1 cellular context compared by ENCODE assay signal in the genomic region with DNA sequence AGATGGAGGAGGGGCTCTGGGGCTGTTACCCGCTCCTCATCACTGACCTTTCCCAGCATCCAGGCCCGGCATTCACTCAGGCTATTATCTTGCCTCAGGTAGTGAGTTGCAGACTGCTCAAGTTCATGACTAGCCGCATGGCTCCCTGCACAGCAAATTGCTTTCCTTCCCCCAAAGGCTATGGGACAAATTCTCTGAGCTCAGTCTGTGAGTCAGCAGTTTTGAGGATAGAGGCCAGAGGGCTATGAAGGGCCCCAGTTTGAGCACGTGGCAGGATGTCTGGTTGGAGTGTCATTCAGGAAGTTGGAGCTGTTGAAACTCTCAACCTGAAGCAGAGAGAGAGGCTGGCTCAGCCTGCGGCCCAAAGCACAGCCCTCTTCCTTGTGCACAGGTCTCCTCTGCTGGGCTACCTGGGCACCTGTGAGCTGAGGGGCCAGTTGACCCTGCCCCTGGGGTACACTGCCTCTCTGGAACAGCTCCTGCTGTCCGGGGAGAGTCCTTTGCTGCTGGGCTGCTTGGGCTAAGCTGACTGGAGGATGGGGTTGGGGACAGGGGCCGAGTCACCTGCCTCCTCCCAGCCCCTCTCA.
TF ChIP-seq lines count a peak whose summit lies in the region.

No MANE protein-coding gene starts in this region.

TF ChIP-seq in GM12878, 131 proteins besides CTCF, POLR2A, EP300 and RAD21 (continued from another document):
- TF ChIP-seq NFIC (IDR thresholded peaks at IDR 0.05; ENCODE audit: low read depth, low read length) (no peak), IKZF2 (IDR thresholded peaks at IDR 0.05) (no peak), BCL11A (IDR thresholded peaks at IDR 0.05; ENCODE audit: low read depth, low read length) (no peak), CHD4 (IDR thresholded peaks at IDR 0.05) (no peak), CEBPB (IDR thresholded peaks at IDR 0.05; ENCODE audit: borderline replicate concordance in 1 of 2, low read depth in 2 of 2, low read length in 2 of 2) (no peak), CREB1 (IDR thresholded peaks at IDR 0.05; ENCODE audit: low read depth) (0 out of 2 replicates have a peak, but pooled peaks have one; percentile 32), KDM1A (IDR thresholded peaks at IDR 0.05; ENCODE audit: borderline replicate concordance) (no peak), SP1 (IDR thresholded peaks at IDR 0.05; ENCODE audit: low read depth, low read length) (peak; percentile 5), SMAD5 (IDR thresholded peaks at IDR 0.05; ENCODE audit: low read depth) (no peak), HDAC2 (IDR thresholded peaks at IDR 0.05) (no peak), BACH1 (IDR thresholded peaks at IDR 0.05; ENCODE audit: borderline replicate concordance) (peak; percentile 92; the same call in 1 of the 2 replicates), HDGF (IDR thresholded peaks at IDR 0.05) (no peak), NFYA (IDR thresholded peaks at IDR 0.05; ENCODE audit: borderline replicate concordance, low read depth, low read length) (no peak), HDAC6 (IDR thresholded peaks at IDR 0.05; ENCODE audit: unreplicated experiment) (no peak), BHLHE40 (IDR thresholded peaks at IDR 0.05; ENCODE audit: borderline replicate concordance in 1 of 2, low read depth in 2 of 2, low read length in 1 of 2) (0 out of 4 replicates have a peak, but pooled peaks of 1 of the 2 experiments have one; percentile 12)
- TF ChIP-seq, protein P1, sequence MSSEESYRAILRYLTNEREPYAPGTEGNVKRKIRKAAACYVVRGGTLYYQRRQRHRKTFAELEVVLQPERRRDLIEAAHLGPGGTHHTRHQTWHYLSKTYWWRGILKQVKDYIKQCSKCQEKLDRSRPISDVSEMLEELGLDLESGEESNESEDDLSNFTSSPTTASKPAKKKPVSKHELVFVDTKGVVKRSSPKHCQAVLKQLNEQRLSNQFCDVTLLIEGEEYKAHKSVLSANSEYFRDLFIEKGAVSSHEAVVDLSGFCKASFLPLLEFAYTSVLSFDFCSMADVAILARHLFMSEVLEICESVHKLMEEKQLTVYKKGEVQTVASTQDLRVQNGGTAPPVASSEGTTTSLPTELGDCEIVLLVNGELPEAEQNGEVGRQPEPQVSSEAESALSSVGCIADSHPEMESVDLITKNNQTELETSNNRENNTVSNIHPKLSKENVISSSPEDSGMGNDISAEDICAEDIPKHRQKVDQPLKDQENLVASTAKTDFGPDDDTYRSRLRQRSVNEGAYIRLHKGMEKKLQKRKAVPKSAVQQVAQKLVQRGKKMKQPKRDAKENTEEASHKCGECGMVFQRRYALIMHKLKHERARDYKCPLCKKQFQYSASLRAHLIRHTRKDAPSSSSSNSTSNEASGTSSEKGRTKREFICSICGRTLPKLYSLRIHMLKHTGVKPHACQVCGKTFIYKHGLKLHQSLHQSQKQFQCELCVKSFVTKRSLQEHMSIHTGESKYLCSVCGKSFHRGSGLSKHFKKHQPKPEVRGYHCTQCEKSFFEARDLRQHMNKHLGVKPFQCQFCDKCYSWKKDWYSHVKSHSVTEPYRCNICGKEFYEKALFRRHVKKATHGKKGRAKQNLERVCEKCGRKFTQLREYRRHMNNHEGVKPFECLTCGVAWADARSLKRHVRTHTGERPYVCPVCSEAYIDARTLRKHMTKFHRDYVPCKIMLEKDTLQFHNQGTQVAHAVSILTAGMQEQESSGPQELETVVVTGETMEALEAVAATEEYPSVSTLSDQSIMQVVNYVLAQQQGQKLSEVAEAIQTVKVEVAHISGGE (CRISPR knock-in tag; IDR thresholded peaks at IDR 0.05) = no peak
- TF ChIP-seq, protein P2, sequence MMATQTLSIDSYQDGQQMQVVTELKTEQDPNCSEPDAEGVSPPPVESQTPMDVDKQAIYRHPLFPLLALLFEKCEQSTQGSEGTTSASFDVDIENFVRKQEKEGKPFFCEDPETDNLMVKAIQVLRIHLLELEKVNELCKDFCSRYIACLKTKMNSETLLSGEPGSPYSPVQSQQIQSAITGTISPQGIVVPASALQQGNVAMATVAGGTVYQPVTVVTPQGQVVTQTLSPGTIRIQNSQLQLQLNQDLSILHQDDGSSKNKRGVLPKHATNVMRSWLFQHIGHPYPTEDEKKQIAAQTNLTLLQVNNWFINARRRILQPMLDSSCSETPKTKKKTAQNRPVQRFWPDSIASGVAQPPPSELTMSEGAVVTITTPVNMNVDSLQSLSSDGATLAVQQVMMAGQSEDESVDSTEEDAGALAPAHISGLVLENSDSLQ (IDR thresholded peaks at IDR 0.05) = peak; percentile 36
- TF ChIP-seq, protein P3, sequence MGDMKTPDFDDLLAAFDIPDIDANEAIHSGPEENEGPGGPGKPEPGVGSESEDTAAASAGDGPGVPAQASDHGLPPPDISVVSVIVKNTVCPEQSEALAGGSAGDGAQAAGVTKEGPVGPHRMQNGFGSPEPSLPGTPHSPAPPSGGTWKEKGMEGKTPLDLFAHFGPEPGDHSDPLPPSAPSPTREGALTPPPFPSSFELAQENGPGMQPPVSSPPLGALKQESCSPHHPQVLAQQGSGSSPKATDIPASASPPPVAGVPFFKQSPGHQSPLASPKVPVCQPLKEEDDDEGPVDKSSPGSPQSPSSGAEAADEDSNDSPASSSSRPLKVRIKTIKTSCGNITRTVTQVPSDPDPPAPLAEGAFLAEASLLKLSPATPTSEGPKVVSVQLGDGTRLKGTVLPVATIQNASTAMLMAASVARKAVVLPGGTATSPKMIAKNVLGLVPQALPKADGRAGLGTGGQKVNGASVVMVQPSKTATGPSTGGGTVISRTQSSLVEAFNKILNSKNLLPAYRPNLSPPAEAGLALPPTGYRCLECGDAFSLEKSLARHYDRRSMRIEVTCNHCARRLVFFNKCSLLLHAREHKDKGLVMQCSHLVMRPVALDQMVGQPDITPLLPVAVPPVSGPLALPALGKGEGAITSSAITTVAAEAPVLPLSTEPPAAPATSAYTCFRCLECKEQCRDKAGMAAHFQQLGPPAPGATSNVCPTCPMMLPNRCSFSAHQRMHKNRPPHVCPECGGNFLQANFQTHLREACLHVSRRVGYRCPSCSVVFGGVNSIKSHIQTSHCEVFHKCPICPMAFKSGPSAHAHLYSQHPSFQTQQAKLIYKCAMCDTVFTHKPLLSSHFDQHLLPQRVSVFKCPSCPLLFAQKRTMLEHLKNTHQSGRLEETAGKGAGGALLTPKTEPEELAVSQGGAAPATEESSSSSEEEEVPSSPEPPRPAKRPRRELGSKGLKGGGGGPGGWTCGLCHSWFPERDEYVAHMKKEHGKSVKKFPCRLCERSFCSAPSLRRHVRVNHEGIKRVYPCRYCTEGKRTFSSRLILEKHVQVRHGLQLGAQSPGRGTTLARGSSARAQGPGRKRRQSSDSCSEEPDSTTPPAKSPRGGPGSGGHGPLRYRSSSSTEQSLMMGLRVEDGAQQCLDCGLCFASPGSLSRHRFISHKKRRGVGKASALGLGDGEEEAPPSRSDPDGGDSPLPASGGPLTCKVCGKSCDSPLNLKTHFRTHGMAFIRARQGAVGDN (IDR thresholded peaks at IDR 0.05) = peak; percentile 83
